ENCODE assay signal across 1 cellular context in genomic region chr12:98939926-98940325, GRCh38.
TF ChIP-seq lines count a peak whose summit lies in the region.

No MANE protein-coding gene starts in this region.

TF ChIP-seq in HepG2, 621 proteins besides CTCF, POLR2A, EP300 and RAD21 (continued from another document):
- TF ChIP-seq USF2 (IDR thresholded peaks at IDR 0.05; ENCODE audit: low read depth, low read length) (no peak), USF2 (CRISPR knock-in tag; IDR thresholded peaks at IDR 0.05; ENCODE audit: borderline replicate concordance) (no peak), ZBTB8A (CRISPR knock-in tag; IDR thresholded peaks at IDR 0.05; ENCODE audit: borderline replicate concordance, low read depth) (no peak), ELF3 (CRISPR knock-in tag; IDR thresholded peaks at IDR 0.05) (no peak), ATM (IDR thresholded peaks at IDR 0.05; ENCODE audit: borderline replicate concordance) (no peak), CREB1 (IDR thresholded peaks at IDR 0.05) (no peak), CREB1 (CRISPR knock-in tag; IDR thresholded peaks at IDR 0.05) (no peak), ZNF557 (CRISPR knock-in tag; IDR thresholded peaks at IDR 0.05) (no peak), HMGXB4 (CRISPR knock-in tag; IDR thresholded peaks at IDR 0.05; ENCODE audit: borderline replicate concordance in 1 of 2, low read depth in 1 of 2) (no peak)
